In the genomic region with DNA sequence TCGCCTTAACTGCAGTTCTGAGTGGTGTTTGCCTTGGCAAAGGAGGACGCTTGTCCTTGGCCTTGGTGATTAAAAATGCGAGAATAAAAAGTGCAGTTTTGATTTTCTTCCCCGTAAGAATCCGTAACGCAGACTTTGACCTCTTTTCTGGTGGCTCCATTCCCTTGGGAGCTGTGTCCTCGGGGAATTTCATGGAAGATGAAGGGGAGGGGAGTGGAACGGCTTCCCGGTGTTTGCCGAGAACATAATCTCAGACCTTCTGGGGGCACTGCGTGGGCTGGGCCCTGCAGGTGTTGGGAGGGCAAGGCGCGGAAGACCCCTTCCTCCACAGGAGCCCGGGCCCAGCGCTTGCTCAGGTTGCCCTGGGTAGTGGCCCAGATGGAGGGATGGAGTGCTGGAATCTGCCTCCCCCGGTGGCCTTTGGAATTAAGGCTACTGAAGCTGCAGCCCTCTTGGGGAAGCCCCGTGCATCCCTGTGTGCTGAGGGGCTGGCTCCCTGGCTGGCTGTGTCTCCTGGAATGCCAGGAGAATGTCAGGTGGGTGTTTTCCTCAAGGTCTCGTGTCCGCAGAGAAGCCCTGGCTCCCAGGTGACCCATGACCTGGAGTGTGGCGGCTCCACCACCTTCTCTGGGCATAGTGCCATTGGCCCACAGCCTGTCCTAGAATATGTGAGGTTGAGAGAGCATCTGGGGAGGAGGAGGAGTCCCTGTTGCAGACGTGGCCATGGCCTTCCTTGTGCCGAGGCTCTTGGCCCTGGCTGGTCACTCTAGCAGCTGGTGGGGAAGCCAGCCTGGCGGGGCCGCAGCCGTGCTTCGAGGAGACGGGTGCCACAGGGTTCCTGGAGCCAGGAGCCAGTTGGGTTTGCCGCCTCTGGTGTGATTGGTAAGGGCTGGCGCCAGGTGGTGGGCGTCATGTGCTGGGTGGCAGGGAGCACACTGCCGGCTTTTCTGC, we compare ENCODE assay signal across 1 cellular context.
TF ChIP-seq lines count a peak whose summit lies in the region.

No MANE protein-coding gene starts in this region.

TF ChIP-seq in neural cell, 6 proteins besides CTCF, POLR2A, EP300 and RAD21 (continued from another document):
- TF ChIP-seq MXI1 (conservative IDR thresholded peaks at IDR 0.05; ENCODE audit: poor library complexity, severe bottlenecking) (no peak), POLR2AphosphoS5 (IDR thresholded peaks at IDR 0.05) (no peak)
